Comparison of ENCODE assay signal across 9 cellular contexts in genomic region chr9:133141833-133142594, GRCh38. TPM values are rescaled to one million over a fixed set of nuclear protein-coding genes. Genes with fewer than 3 reads are reported as not detected.
DNase-seq lines count a peak whose midpoint lies in the region; ATAC-seq and TF ChIP-seq lines count a peak whose summit lies in the region.
"Had no signal": no experiment of that assay in that cellular context is flagged by ENCODE, and none has a peak within 500 bp of the region (broad histone marks: within the 10 kb centered on the region; RNA-seq: fewer than 3 reads in every experiment).

No MANE protein-coding gene starts in this region.

- no peak for TF ChIP-seq CTCF in CD14-positive monocyte (IDR thresholded peaks at IDR 0.05)

- H3K4me1 Mint-ChIP-seq in CD14-positive monocyte (peaks cover 26% of the 10 kb centered on the region), T-cell (peaks cover 52 to 87% (median 69%) of the 10 kb centered on the region in 3 donors)
- peaks cover 62% of the 10 kb centered on the region for H3K4me1 Mint-ChIP-seq in activated naive CD4-positive, alpha-beta T cell treated with anti-CD3 and anti-CD28 coated beads, Interleukin-2, amount 50 U/mL, for 24 hours
- peaks cover 29 to 70% (median 58%) of the 10 kb centered on the region in 4 donors for H3K4me1 Mint-ChIP-seq in naive thymus-derived CD8-positive, alpha-beta T cell

- POLR2A ChIA-PET in T-cell (lab: Charles Lee) (interaction anchor here in 1 of 2 donors (2.6 kb wide), 1 partner anchor 9 kb away, joined by 17 read pairs; no protein-coding TSS in a partner anchor), HEK293T (lab: Yijun Ruan, JAX) (no interaction called here)
- POLR2A ChIA-PET in naive thymus-derived CD8-positive, alpha-beta T cell (lab: Charles Lee): interaction anchor here (1.1 to 4.6 kb wide), 5 partner anchors 11 to 110 kb away, joined by 3 to 99 read pairs (median 28); no protein-coding TSS in a partner anchor

- H3K9me3 Mint-ChIP-seq in CD14-positive monocyte (no peaks in the 10 kb centered on the region), T-cell (no peaks in the 10 kb centered on the region)
- no peaks in the 10 kb centered on the region for H3K9me3 Mint-ChIP-seq in activated naive CD4-positive, alpha-beta T cell treated with anti-CD3 and anti-CD28 coated beads, Interleukin-2, amount 50 U/mL, for 24 hours
- no peaks in the 10 kb centered on the region for H3K9me3 Mint-ChIP-seq in naive thymus-derived CD8-positive, alpha-beta T cell

- ATAC-seq in T-cell (replicated peaks in 1 of 4) (peak; percentile 21 to 51 (median 44)), GM18909 (IDR thresholded peaks at IDR 0.05; ENCODE audit: poor library complexity, unreplicated experiment) (no peak)
- peak; percentile 45 to 59 for ATAC-seq in naive thymus-derived CD8-positive, alpha-beta T cell

- H3K36me3 Mint-ChIP-seq in CD14-positive monocyte: no peaks in the 10 kb centered on the region
- H3K36me3 Mint-ChIP-seq in T-cell: no peaks in the 10 kb centered on the region
- no peaks in the 10 kb centered on the region for H3K36me3 Mint-ChIP-seq in activated naive CD4-positive, alpha-beta T cell treated with anti-CD3 and anti-CD28 coated beads, Interleukin-2, amount 50 U/mL, for 24 hours
- H3K36me3 Mint-ChIP-seq in naive thymus-derived CD8-positive, alpha-beta T cell: peaks cover 0 to 2% (median 0%) of the 10 kb centered on the region in 3 donors

- DNase-seq in CD14-positive monocyte (ENCODE audit: low spot score) (no peak), T-cell (peak in 33 of 34 experiments; percentile 66 to 91 (median 82)), NCI-H1694 (lab: John Stamatoyannopoulos, UW) (no peak), HEK293T (ENCODE audit: extremely low spot score) (no peak), middle frontal gyrus (ENCODE audit: extremely low spot score, low spot score) (no peak)
- DNase-seq in naive thymus-derived CD8-positive, alpha-beta T cell: peak; percentile 68 to 94 (median 78)
- DNase-seq: foreskin fibroblast had no signal

- no peak overlapping the region for H3K4me3 Mint-ChIP-seq in CD14-positive monocyte
- H3K4me3 Mint-ChIP-seq in T-cell: peak overlapping the region in 2 of 3 donors; percentile 50 to 58
- H3K4me3 Mint-ChIP-seq in activated naive CD4-positive, alpha-beta T cell treated with anti-CD3 and anti-CD28 coated beads, Interleukin-2, amount 50 U/mL, for 24 hours: peak overlapping the region; percentile 42
- peak overlapping the region; percentile 4 to 80 (median 56) for H3K4me3 Mint-ChIP-seq in naive thymus-derived CD8-positive, alpha-beta T cell

- H3K27ac Mint-ChIP-seq in CD14-positive monocyte (peak overlapping the region in 5 of 7 donors; percentile 19 to 88 (median 61)), T-cell (peak overlapping the region; percentile 85 to 89)
- peak overlapping the region; percentile 46 for H3K27ac Mint-ChIP-seq in activated naive CD4-positive, alpha-beta T cell treated with anti-CD3 and anti-CD28 coated beads, Interleukin-2, amount 50 U/mL, for 24 hours
- H3K27ac Mint-ChIP-seq in naive thymus-derived CD8-positive, alpha-beta T cell: peak overlapping the region; percentile 87 to 98 (median 96)

- CTCF ChIA-PET in T-cell (lab: Charles Lee): interaction anchor here in 1 of 2 donors (3.0 kb wide), 1 partner anchor 9 kb away, joined by 45 read pairs; no protein-coding TSS in a partner anchor
- CTCF ChIA-PET in HEK293T (lab: Yijun Ruan, JAX): no interaction called here

- peaks cover 0 to 9% (median 6%) of the 10 kb centered on the region in 3 donors for H3K27me3 Mint-ChIP-seq in CD14-positive monocyte (ENCODE audit: low read depth in 3 of 3)
- no peaks in the 10 kb centered on the region for H3K27me3 Mint-ChIP-seq in T-cell
- no peaks in the 10 kb centered on the region for H3K27me3 Mint-ChIP-seq in activated naive CD4-positive, alpha-beta T cell treated with anti-CD3 and anti-CD28 coated beads, Interleukin-2, amount 50 U/mL, for 24 hours
- H3K27me3 Mint-ChIP-seq in naive thymus-derived CD8-positive, alpha-beta T cell: no peaks in the 10 kb centered on the region

- intact Hi-C loops in CD14-positive monocyte (cut with micrococcal nuclease): no loop called here

TF ChIP-seq in HEK293T, 16 proteins besides CTCF, POLR2A, EP300 and RAD21:
- TF ChIP-seq ELF4 (IDR thresholded peaks at IDR 0.05) (no peak), L3MBTL2 (conservative IDR thresholded peaks at IDR 0.05) (no peak), HDGF (IDR thresholded peaks at IDR 0.05; ENCODE audit: borderline replicate concordance) (no peak), FOXK2 (IDR thresholded peaks at IDR 0.05) (no peak), FOXM1 (IDR thresholded peaks at IDR 0.05; ENCODE audit: borderline replicate concordance) (no peak), PKNOX1 (IDR thresholded peaks at IDR 0.05) (no peak), BHLHE40 (IDR thresholded peaks at IDR 0.05; ENCODE audit: borderline replicate concordance) (no peak), NFRKB (IDR thresholded peaks at IDR 0.05) (no peak), LEF1 (IDR thresholded peaks at IDR 0.05; ENCODE audit: borderline replicate concordance) (no peak), SUZ12 (IDR thresholded peaks at IDR 0.05) (no peak), ARNT (IDR thresholded peaks at IDR 0.05) (no peak), SP1 (IDR thresholded peaks at IDR 0.05) (no peak), CTBP1 (IDR thresholded peaks at IDR 0.05; ENCODE audit: borderline replicate concordance) (no peak), FOXA1 (IDR thresholded peaks at IDR 0.05) (no peak), ZNF384 (IDR thresholded peaks at IDR 0.05) (no peak)

RNA-seq across cellular contexts. Expression of gene RALGDS, which starts 21.0 kb away (rescaled TPM):
- 1 to 10 TPM; 3.5 to 4.2 TPM for polyA plus RNA-seq in CD14-positive monocyte
- total RNA-seq in T-cell: 100 to 1,000 TPM in 4 of 5 donors, 10 to 100 TPM in 1; 81.0 to 161 (median 137) TPM
- total RNA-seq in naive thymus-derived CD8-positive, alpha-beta T cell: 10 to 100 TPM; 93.7 to 99.9 TPM
- polyA plus RNA-seq in naive thymus-derived CD8-positive, alpha-beta T cell: 10 to 100 TPM; 14.1 to 35.5 (median 29.4) TPM

RNA-seq across cellular contexts. Expression of gene GBGT1, which starts 21.7 kb away (rescaled TPM):
- polyA plus RNA-seq in CD14-positive monocyte: 1 to 10 TPM; 7.1 to 8.0 TPM
- 10 to 100 TPM in 2 of 5 donors, 1 to 10 TPM in 3; 1.3 to 13.3 (median 7.9) TPM for total RNA-seq in T-cell
- 1 to 10 TPM; 4.1 to 4.9 TPM for total RNA-seq in naive thymus-derived CD8-positive, alpha-beta T cell
- polyA plus RNA-seq in naive thymus-derived CD8-positive, alpha-beta T cell: not detected

Comparison
In these comparisons a context has a peak if more than half of its experiments do, and no peak if none do; other contexts are left out.
1. DNase-seq: peak in T-cell (33 of 34) and naive thymus-derived CD8-positive, alpha-beta T cell (10 of 10); none in CD14-positive monocyte (single experiment), NCI-H1694 (single experiment), HEK293T (single experiment) and middle frontal gyrus (single experiment).
2. H3K27ac Mint-ChIP-seq: peak in every context shown above with its lines; median percentile 96 in naive thymus-derived CD8-positive, alpha-beta T cell; 87 in T-cell; 61 in CD14-positive monocyte; 46 in activated naive CD4-positive, alpha-beta T cell treated with anti-CD3 and anti-CD28 coated beads, Interleukin-2, amount 50 U/mL, for 24 hours.
3. H3K4me3 Mint-ChIP-seq: peak in T-cell (2 of 3), activated naive CD4-positive, alpha-beta T cell treated with anti-CD3 and anti-CD28 coated beads, Interleukin-2, amount 50 U/mL, for 24 hours (single experiment) and naive thymus-derived CD8-positive, alpha-beta T cell (10 of 10); none in CD14-positive monocyte (0 of 2).